Comparison of ENCODE assay signal across 1 cellular context in the genomic region with DNA sequence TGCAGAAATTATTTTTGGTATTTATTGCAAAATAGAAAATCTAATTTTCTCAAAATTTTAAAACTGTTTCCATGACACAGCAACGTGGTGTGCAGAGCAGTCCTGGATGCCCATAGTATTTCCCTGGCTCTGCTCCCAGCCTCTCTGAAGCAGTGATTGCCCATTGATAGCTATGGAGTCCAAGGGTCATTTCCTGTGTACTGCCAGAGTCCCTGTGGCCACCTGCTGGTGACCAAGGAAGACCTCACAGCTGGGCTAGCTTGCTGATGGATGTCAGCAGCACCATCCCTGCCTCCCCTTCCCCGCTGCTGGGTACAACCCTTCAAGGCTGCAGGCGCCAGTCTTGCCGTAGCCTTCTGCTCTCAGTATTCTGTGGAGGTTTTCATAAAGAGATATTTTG.
A peak's percentile ranks its signal among the peaks of the same experiment; 100 is the strongest.
TF ChIP-seq lines count a peak whose summit lies in the region.

No MANE protein-coding gene starts in this region.

TF ChIP-seq in HepG2, 621 proteins besides CTCF, POLR2A, EP300 and RAD21 (continued from another document and continues in another):
- TF ChIP-seq ZNF784 (CRISPR knock-in tag; IDR thresholded peaks at IDR 0.05; ENCODE audit: borderline replicate concordance) (no peak), ZNF12 (CRISPR knock-in tag; IDR thresholded peaks at IDR 0.05) (no peak), ZBTB7B (CRISPR knock-in tag; IDR thresholded peaks at IDR 0.05) (no peak), FOXC1 (CRISPR knock-in tag; IDR thresholded peaks at IDR 0.05; ENCODE audit: borderline replicate concordance) (no peak), ARID3A (IDR thresholded peaks at IDR 0.05; ENCODE audit: low read depth, low read length) (no peak), ZNF33A (CRISPR knock-in tag; IDR thresholded peaks at IDR 0.05; ENCODE audit: borderline replicate concordance) (no peak), CCDC6 (CRISPR knock-in tag; IDR thresholded peaks at IDR 0.05) (no peak), TCF7L2 (IDR thresholded peaks at IDR 0.05; ENCODE audit: low read depth, low read length) (no peak), NR2F6 (IDR thresholded peaks at IDR 0.05) (no peak), NR2F6 (CRISPR knock-in tag; IDR thresholded peaks at IDR 0.05) (peak; percentile 57; the same call in 1 of the 2 replicates), CENPT (CRISPR knock-in tag; IDR thresholded peaks at IDR 0.05; ENCODE audit: low read depth) (no peak), SP2 (CRISPR knock-in tag; IDR thresholded peaks at IDR 0.05) (no peak)
- TF ChIP-seq, protein P1, sequence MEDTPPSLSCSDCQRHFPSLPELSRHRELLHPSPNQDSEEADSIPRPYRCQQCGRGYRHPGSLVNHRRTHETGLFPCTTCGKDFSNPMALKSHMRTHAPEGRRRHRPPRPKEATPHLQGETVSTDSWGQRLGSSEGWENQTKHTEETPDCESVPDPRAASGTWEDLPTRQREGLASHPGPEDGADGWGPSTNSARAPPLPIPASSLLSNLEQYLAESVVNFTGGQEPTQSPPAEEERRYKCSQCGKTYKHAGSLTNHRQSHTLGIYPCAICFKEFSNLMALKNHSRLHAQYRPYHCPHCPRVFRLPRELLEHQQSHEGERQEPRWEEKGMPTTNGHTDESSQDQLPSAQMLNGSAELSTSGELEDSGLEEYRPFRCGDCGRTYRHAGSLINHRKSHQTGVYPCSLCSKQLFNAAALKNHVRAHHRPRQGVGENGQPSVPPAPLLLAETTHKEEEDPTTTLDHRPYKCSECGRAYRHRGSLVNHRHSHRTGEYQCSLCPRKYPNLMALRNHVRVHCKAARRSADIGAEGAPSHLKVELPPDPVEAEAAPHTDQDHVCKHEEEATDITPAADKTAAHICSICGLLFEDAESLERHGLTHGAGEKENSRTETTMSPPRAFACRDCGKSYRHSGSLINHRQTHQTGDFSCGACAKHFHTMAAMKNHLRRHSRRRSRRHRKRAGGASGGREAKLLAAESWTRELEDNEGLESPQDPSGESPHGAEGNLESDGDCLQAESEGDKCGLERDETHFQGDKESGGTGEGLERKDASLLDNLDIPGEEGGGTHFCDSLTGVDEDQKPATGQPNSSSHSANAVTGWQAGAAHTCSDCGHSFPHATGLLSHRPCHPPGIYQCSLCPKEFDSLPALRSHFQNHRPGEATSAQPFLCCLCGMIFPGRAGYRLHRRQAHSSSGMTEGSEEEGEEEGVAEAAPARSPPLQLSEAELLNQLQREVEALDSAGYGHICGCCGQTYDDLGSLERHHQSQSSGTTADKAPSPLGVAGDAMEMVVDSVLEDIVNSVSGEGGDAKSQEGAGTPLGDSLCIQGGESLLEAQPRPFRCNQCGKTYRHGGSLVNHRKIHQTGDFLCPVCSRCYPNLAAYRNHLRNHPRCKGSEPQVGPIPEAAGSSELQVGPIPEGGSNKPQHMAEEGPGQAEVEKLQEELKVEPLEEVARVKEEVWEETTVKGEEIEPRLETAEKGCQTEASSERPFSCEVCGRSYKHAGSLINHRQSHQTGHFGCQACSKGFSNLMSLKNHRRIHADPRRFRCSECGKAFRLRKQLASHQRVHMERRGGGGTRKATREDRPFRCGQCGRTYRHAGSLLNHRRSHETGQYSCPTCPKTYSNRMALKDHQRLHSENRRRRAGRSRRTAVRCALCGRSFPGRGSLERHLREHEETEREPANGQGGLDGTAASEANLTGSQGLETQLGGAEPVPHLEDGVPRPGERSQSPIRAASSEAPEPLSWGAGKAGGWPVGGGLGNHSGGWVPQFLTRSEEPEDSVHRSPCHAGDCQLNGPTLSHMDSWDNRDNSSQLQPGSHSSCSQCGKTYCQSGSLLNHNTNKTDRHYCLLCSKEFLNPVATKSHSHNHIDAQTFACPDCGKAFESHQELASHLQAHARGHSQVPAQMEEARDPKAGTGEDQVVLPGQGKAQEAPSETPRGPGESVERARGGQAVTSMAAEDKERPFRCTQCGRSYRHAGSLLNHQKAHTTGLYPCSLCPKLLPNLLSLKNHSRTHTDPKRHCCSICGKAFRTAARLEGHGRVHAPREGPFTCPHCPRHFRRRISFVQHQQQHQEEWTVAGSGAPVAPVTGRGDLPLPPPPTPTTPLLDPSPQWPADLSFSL (CRISPR knock-in tag; IDR thresholded peaks at IDR 0.05): no peak
- TF ChIP-seq, protein P2, sequence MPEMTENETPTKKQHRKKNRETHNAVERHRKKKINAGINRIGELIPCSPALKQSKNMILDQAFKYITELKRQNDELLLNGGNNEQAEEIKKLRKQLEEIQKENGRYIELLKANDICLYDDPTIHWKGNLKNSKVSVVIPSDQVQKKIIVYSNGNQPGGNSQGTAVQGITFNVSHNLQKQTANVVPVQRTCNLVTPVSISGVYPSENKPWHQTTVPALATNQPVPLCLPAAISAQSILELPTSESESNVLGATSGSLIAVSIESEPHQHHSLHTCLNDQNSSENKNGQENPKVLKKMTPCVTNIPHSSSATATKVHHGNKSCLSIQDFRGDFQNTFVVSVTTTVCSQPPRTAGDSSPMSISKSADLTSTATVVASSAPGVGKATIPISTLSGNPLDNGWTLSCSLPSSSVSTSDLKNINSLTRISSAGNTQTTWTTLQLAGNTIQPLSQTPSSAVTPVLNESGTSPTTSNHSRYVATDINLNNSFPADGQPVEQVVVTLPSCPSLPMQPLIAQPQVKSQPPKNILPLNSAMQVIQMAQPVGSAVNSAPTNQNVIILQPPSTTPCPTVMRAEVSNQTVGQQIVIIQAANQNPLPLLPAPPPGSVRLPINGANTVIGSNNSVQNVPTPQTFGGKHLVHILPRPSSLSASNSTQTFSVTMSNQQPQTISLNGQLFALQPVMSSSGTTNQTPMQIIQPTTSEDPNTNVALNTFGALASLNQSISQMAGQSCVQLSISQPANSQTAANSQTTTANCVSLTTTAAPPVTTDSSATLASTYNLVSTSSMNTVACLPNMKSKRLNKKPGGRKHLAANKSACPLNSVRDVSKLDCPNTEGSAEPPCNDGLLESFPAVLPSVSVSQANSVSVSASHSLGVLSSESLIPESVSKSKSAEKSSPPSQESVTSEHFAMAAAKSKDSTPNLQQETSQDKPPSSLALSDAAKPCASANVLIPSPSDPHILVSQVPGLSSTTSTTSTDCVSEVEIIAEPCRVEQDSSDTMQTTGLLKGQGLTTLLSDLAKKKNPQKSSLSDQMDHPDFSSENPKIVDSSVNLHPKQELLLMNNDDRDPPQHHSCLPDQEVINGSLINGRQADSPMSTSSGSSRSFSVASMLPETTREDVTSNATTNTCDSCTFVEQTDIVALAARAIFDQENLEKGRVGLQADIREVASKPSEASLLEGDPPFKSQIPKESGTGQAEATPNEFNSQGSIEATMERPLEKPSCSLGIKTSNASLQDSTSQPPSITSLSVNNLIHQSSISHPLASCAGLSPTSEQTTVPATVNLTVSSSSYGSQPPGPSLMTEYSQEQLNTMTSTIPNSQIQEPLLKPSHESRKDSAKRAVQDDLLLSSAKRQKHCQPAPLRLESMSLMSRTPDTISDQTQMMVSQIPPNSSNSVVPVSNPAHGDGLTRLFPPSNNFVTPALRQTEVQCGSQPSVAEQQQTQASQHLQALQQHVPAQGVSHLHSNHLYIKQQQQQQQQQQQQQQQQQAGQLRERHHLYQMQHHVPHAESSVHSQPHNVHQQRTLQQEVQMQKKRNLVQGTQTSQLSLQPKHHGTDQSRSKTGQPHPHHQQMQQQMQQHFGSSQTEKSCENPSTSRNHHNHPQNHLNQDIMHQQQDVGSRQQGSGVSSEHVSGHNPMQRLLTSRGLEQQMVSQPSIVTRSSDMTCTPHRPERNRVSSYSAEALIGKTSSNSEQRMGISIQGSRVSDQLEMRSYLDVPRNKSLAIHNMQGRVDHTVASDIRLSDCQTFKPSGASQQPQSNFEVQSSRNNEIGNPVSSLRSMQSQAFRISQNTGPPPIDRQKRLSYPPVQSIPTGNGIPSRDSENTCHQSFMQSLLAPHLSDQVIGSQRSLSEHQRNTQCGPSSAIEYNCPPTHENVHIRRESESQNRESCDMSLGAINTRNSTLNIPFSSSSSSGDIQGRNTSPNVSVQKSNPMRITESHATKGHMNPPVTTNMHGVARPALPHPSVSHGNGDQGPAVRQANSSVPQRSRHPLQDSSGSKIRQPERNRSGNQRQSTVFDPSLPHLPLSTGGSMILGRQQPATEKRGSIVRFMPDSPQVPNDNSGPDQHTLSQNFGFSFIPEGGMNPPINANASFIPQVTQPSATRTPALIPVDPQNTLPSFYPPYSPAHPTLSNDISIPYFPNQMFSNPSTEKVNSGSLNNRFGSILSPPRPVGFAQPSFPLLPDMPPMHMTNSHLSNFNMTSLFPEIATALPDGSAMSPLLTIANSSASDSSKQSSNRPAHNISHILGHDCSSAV (CRISPR knock-in tag; IDR thresholded peaks at IDR 0.05; ENCODE audit: borderline replicate concordance): no peak
- TF ChIP-seq, protein P3, sequence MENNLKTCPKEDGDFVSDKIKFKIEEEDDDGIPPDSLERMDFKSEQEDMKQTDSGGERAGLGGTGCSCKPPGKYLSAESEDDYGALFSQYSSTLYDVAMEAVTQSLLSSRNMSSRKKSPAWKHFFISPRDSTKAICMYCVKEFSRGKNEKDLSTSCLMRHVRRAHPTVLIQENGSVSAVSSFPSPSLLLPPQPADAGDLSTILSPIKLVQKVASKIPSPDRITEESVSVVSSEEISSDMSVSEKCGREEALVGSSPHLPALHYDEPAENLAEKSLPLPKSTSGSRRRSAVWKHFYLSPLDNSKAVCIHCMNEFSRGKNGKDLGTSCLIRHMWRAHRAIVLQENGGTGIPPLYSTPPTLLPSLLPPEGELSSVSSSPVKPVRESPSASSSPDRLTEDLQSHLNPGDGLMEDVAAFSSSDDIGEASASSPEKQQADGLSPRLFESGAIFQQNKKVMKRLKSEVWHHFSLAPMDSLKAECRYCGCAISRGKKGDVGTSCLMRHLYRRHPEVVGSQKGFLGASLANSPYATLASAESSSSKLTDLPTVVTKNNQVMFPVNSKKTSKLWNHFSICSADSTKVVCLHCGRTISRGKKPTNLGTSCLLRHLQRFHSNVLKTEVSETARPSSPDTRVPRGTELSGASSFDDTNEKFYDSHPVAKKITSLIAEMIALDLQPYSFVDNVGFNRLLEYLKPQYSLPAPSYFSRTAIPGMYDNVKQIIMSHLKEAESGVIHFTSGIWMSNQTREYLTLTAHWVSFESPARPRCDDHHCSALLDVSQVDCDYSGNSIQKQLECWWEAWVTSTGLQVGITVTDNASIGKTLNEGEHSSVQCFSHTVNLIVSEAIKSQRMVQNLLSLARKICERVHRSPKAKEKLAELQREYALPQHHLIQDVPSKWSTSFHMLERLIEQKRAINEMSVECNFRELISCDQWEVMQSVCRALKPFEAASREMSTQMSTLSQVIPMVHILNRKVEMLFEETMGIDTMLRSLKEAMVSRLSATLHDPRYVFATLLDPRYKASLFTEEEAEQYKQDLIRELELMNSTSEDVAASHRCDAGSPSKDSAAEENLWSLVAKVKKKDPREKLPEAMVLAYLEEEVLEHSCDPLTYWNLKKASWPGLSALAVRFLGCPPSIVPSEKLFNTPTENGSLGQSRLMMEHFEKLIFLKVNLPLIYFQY (CRISPR knock-in tag; IDR thresholded peaks at IDR 0.05; ENCODE audit: borderline replicate concordance): no peak
- TF ChIP-seq, protein P4, sequence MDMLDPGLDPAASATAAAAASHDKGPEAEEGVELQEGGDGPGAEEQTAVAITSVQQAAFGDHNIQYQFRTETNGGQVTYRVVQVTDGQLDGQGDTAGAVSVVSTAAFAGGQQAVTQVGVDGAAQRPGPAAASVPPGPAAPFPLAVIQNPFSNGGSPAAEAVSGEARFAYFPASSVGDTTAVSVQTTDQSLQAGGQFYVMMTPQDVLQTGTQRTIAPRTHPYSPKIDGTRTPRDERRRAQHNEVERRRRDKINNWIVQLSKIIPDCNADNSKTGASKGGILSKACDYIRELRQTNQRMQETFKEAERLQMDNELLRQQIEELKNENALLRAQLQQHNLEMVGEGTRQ (IDR thresholded peaks at IDR 0.05; ENCODE audit: low read depth, low read length): no peak
- TF ChIP-seq, protein P4 (CRISPR knock-in tag; IDR thresholded peaks at IDR 0.05; ENCODE audit: borderline replicate concordance): no peak
- TF ChIP-seq, protein P5, sequence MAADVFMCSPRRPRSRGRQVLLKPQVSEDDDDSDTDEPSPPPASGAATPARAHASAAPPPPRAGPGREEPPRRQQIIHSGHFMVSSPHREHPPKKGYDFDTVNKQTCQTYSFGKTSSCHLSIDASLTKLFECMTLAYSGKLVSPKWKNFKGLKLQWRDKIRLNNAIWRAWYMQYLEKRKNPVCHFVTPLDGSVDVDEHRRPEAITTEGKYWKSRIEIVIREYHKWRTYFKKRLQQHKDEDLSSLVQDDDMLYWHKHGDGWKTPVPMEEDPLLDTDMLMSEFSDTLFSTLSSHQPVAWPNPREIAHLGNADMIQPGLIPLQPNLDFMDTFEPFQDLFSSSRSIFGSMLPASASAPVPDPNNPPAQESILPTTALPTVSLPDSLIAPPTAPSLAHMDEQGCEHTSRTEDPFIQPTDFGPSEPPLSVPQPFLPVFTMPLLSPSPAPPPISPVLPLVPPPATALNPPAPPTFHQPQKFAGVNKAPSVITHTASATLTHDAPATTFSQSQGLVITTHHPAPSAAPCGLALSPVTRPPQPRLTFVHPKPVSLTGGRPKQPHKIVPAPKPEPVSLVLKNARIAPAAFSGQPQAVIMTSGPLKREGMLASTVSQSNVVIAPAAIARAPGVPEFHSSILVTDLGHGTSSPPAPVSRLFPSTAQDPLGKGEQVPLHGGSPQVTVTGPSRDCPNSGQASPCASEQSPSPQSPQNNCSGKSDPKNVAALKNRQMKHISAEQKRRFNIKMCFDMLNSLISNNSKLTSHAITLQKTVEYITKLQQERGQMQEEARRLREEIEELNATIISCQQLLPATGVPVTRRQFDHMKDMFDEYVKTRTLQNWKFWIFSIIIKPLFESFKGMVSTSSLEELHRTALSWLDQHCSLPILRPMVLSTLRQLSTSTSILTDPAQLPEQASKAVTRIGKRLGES (CRISPR knock-in tag; IDR thresholded peaks at IDR 0.05; ENCODE audit: borderline replicate concordance): no peak
